Comparison of ENCODE assay signal across 21 cellular contexts in the genomic region with DNA sequence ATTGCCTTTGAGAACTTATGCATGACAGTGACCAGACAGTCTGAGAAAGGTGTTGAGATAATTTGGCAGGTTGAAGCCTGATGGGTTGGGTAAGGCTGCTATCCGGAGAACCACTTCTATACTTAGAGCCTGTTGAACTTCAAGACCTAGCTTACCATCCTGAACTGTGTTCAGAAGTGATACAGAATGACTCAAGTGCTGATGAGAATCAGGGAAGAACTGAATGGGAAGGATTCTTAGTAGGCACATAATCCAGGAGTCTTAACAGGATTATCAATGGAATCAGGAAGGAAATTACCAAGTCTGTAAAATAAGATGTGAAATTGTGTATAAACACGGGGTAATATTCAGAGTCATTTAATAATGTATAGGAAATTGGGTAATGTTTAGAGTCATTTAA. TPM values are rescaled to one million over a fixed set of nuclear protein-coding genes. Genes with fewer than 3 reads are reported as not detected.
"Had no signal": no experiment of that assay in that cellular context is flagged by ENCODE, and none has a peak within 500 bp of the region (broad histone marks: within the 10 kb centered on the region; RNA-seq: fewer than 3 reads in every experiment).

No MANE protein-coding gene starts in this region.

- H3K36me3 Mint-ChIP-seq: activated naive CD8-positive, alpha-beta T cell treated with anti-CD3 and anti-CD28 coated beads, Interleukin-2, amount 10 ng/mL, durations not matched to agents 7 days and 5 days had no signal

- H3K4me3 Mint-ChIP-seq: activated B cell treated with CpG ODN at 0.5 μM for 24 hours; activated CD4-positive, alpha-beta T cell treated with anti-CD3 and anti-CD28 coated beads, Interleukin-2, amount 10 ng/mL, durations not matched to agents 24 days and 14 days; activated naive CD8-positive, alpha-beta T cell treated with anti-CD3 and anti-CD28 coated beads, Interleukin-2, amount 10 ng/mL, durations not matched to agents 7 days and 5 days; activated T-helper 1 cell treated with anti-CD3 and anti-CD28 coated beads, Interleukin-12 subunit alpha, Interleukin-12 subunit beta, Interleukin-2, Interleukin-4 antibody, amounts not matched to agents 30 ng/mL and 10 ng/mL and 1 ng/mL, durations not matched to agents 14 hours and 24 hours and 36 hours; effector memory CD8-positive, alpha-beta T cell; nephron had no signal

- H3K27me3 Mint-ChIP-seq: activated CD4-positive, alpha-beta T cell treated with anti-CD3 and anti-CD28 coated beads, Interleukin-2, amount 10 ng/mL, durations not matched to agents 24 days and 14 days; activated naive CD8-positive, alpha-beta T cell treated with anti-CD3 and anti-CD28 coated beads, Interleukin-2, amount 10 ng/mL, durations not matched to agents 7 days and 5 days had no signal

- H3K27ac Mint-ChIP-seq: activated B cell treated with CpG ODN at 0.5 μM for 24 hours; activated CD4-positive, alpha-beta T cell treated with anti-CD3 and anti-CD28 coated beads, Interleukin-2, amount 10 ng/mL, durations not matched to agents 24 days and 14 days; activated naive CD8-positive, alpha-beta T cell treated with anti-CD3 and anti-CD28 coated beads, Interleukin-2, amount 10 ng/mL, durations not matched to agents 7 days and 5 days; activated T-helper 1 cell treated with anti-CD3 and anti-CD28 coated beads, Interleukin-12 subunit alpha, Interleukin-12 subunit beta, Interleukin-2, Interleukin-4 antibody, amounts not matched to agents 30 ng/mL and 10 ng/mL and 1 ng/mL, durations not matched to agents 14 hours and 24 hours and 36 hours; effector memory CD8-positive, alpha-beta T cell; nephron; progenitor cell of endocrine pancreas had no signal

- ATAC-seq: effector memory CD8-positive, alpha-beta T cell had no signal

- H3K27ac ChIP-seq: right atrium auricular region, skin epidermis, tibial nerve, uterus had no signal

- H3K4me1 ChIP-seq: right atrium auricular region, tibial nerve, uterus had no signal

- H3K9me3 ChIP-seq: right atrium auricular region, tibial nerve, uterus had no signal

- H3K36me3 ChIP-seq: right atrium auricular region, tibial nerve, uterus had no signal

- H3K27me3 ChIP-seq: right atrium auricular region, tibial nerve, uterus had no signal

- FAIRE-seq: TTC549 had no signal

- H3K4me3 ChIP-seq: right atrium auricular region, skin epidermis, tibial nerve, uterus had no signal

- H3K4me1 Mint-ChIP-seq: activated B cell treated with CpG ODN at 0.5 μM for 24 hours; activated CD4-positive, alpha-beta T cell treated with anti-CD3 and anti-CD28 coated beads, Interleukin-2, amount 10 ng/mL, durations not matched to agents 24 days and 14 days; activated naive CD8-positive, alpha-beta T cell treated with anti-CD3 and anti-CD28 coated beads, Interleukin-2, amount 10 ng/mL, durations not matched to agents 7 days and 5 days; nephron had no signal

- H3K9me3 Mint-ChIP-seq: activated B cell treated with CpG ODN at 0.5 μM for 24 hours; activated CD4-positive, alpha-beta T cell treated with anti-CD3 and anti-CD28 coated beads, Interleukin-2, amount 10 ng/mL, durations not matched to agents 24 days and 14 days; activated naive CD8-positive, alpha-beta T cell treated with anti-CD3 and anti-CD28 coated beads, Interleukin-2, amount 10 ng/mL, durations not matched to agents 7 days and 5 days; activated T-helper 1 cell treated with anti-CD3 and anti-CD28 coated beads, Interleukin-12 subunit alpha, Interleukin-12 subunit beta, Interleukin-2, Interleukin-4 antibody, amounts not matched to agents 30 ng/mL and 10 ng/mL and 1 ng/mL, durations not matched to agents 14 hours and 24 hours and 36 hours had no signal

- DNase-seq: activated B cell treated with CpG ODN at 0.5 μM for 24 hours; activated CD4-positive, alpha-beta T cell treated with anti-CD3 and anti-CD28 coated beads, Interleukin-2, amount 10 ng/mL, durations not matched to agents 24 days and 14 days; activated naive CD4-positive, alpha-beta T cell; activated naive CD8-positive, alpha-beta T cell treated with anti-CD3 and anti-CD28 coated beads, Interleukin-2, amount 10 ng/mL, durations not matched to agents 7 days and 5 days; anterior cingulate cortex; dermis blood vessel endothelial cell; effector memory CD8-positive, alpha-beta T cell; hypothalamus; occipital lobe; stimulated activated CD4-positive, alpha-beta T cell treated with anti-CD3 and anti-CD28 coated beads, Interleukin-4, amount 100 ng/mL, for 24 hours; stimulated activated naive CD4-positive, alpha-beta T cell; substantia nigra; uterus had no signal

RNA-seq across cellular contexts. Expression of a gene that starts 9.0 kb away (rescaled TPM):
- total RNA-seq: activated B cell treated with CpG ODN at 0.5 μM for 24 hours; activated CD4-positive, alpha-beta T cell treated with anti-CD3 and anti-CD28 coated beads, Interleukin-2, amount 10 ng/mL, durations not matched to agents 24 days and 14 days; activated naive CD8-positive, alpha-beta T cell treated with anti-CD3 and anti-CD28 coated beads, Interleukin-2, amount 10 ng/mL, durations not matched to agents 7 days and 5 days; activated T-helper 1 cell treated with anti-CD3 and anti-CD28 coated beads, Interleukin-12 subunit alpha, Interleukin-12 subunit beta, Interleukin-2, Interleukin-4 antibody, amounts not matched to agents 30 ng/mL and 10 ng/mL and 1 ng/mL, durations not matched to agents 14 hours and 24 hours and 36 hours; T-helper 2 cell treated with Interferon-gamma antibody and Interleukin-4, amounts not matched to agents 100 ng/mL and 5 ng/mL, for 36 hours had no signal
